12 cellular contexts compared by ENCODE assay signal in genomic region chr20:24769878-24770627, GRCh38.
"Had no signal": no experiment of that assay in that cellular context is flagged by ENCODE, and none has a peak within 500 bp of the region (broad histone marks: within the 10 kb centered on the region; RNA-seq: fewer than 3 reads in every experiment).

No MANE protein-coding gene starts in this region.

- H3K36me3 ChIP-seq: esophagus squamous epithelium, pancreas, thoracic aorta had no signal

- H3K4me3 ChIP-seq: dorsolateral prefrontal cortex, esophagus squamous epithelium, pancreas, thoracic aorta had no signal

- H3K9me3 ChIP-seq: esophagus squamous epithelium, pancreas, thoracic aorta had no signal

- H3K27me3 ChIP-seq: dorsolateral prefrontal cortex, pancreas had no signal

- ATAC-seq: activated CD4-positive, CD25-positive, alpha-beta regulatory T cell treated with anti-CD3 and anti-CD28 coated beads, Interleukin-2, amount 50 U/mL, for 24 hours; left colon; pancreas; stimulated activated naive CD8-positive, alpha-beta T cell treated with anti-CD3 and anti-CD28 coated beads, Interleukin-15, Interleukin-2, amounts not matched to agents 100 U/mL and 50 U/mL, for 24 hours had no signal

- DNase-seq: activated naive CD8-positive, alpha-beta T cell treated with anti-CD3 and anti-CD28 coated beads for 36 hours; esophagus squamous epithelium; foreskin fibroblast; immature natural killer cell; stimulated activated CD4-positive, alpha-beta T cell treated with anti-CD3 and anti-CD28 coated beads, Interleukin-2, amount 100 ng/mL, for 48 hours; stimulated activated naive CD8-positive, alpha-beta T cell treated with anti-CD3 and anti-CD28 coated beads, Interleukin-15, Interleukin-2, amounts not matched to agents 100 U/mL and 50 U/mL, for 24 hours; SW 1271 had no signal

- H3K4me1 ChIP-seq: pancreas had no signal

- H3K27ac ChIP-seq: dorsolateral prefrontal cortex, esophagus squamous epithelium, pancreas, thoracic aorta had no signal
